ENCODE assay signal across 25 cellular contexts in the genomic region with DNA sequence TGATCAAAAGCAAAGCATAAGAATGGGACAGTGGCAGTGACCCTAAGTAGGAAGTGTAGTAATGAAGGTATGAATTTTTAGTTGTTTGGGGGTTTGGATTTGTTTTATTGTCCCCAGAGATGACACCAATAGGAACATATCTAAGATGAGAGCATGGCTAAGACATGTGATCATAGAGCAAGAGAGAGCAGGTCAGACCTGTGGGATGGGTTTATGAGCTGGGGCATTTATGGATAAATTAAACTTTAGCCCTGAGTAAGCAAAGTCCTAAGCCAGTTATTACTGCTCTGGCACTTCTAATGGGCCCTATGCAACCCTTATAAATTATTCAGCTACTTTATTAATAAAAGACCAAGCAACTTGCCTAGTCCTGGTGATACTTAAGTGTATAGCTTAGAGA.
"Had no signal": no experiment of that assay in that cellular context is flagged by ENCODE, and none has a peak within 500 bp of the region (broad histone marks: within the 10 kb centered on the region; RNA-seq: fewer than 3 reads in every experiment).

No MANE protein-coding gene starts in this region.

- H3K4me2 ChIP-seq: hepatocyte, neural progenitor cell had no signal

- H3K27me3 ChIP-seq: cardiac muscle cell, foreskin keratinocyte, hepatocyte, neural progenitor cell, thyroid gland had no signal

- DNase-seq: activated CD4-positive, alpha-beta memory T cell treated with anti-CD3 and anti-CD28 coated beads for 36 hours; activated CD4-positive, alpha-beta T cell treated with anti-CD3 and anti-CD28 coated beads for 48 hours; activated CD4-positive, CD25-positive, alpha-beta regulatory T cell; activated effector memory CD4-positive, alpha-beta T cell treated with Interleukin-2 at 50 U/mL for 16 hours; activated naive CD4-positive, alpha-beta T cell treated with anti-CD3 and anti-CD28 coated beads, Interleukin-2, amount 10 ng/mL, durations not matched to agents 7 days and 5 days; activated naive CD8-positive, alpha-beta T cell treated with anti-CD3 and anti-CD28 coated beads, Interleukin-2, amount 50 U/mL, for 24 hours; activated T-cell treated with anti-CD3 and anti-CD28 coated beads, Interleukin-2, amount 50 U/mL, for 72 hours; cortex of kidney; erythroblast; foreskin keratinocyte; glutamatergic neuron; immature natural killer cell; kidney glomerular epithelial cell; left ventricle myocardium superior; mammary epithelial cell; naive thymus-derived CD8-positive, alpha-beta T cell; right cardiac atrium; stimulated activated CD4-positive, alpha-beta T cell treated with anti-CD3 and anti-CD28 coated beads, Interleukin-12 subunit alpha, Interleukin-12 subunit beta, amount 100 ng/mL, for 4 hours; stimulated activated CD4-positive, alpha-beta T cell treated with anti-CD3 and anti-CD28 coated beads, Interleukin-4, amount 100 ng/mL, for 4 hours; substantia nigra; T-helper 17 cell; thyroid gland had no signal

- H3K36me3 ChIP-seq: cardiac muscle cell, neural progenitor cell, thyroid gland had no signal

- H3K27ac ChIP-seq: cardiac muscle cell, foreskin keratinocyte, hepatocyte, neural progenitor cell, thyroid gland had no signal

- H3K4me1 ChIP-seq: foreskin keratinocyte, thyroid gland had no signal

- H3K9me3 ChIP-seq: thyroid gland had no signal

- H3K9ac ChIP-seq: neural progenitor cell had no signal

- H3K4me3 ChIP-seq: cardiac muscle cell, hepatocyte, neural progenitor cell, thyroid gland had no signal

- H2AFZ ChIP-seq: hepatocyte, neural progenitor cell had no signal
